8 cellular contexts compared by ENCODE assay signal in the genomic region with DNA sequence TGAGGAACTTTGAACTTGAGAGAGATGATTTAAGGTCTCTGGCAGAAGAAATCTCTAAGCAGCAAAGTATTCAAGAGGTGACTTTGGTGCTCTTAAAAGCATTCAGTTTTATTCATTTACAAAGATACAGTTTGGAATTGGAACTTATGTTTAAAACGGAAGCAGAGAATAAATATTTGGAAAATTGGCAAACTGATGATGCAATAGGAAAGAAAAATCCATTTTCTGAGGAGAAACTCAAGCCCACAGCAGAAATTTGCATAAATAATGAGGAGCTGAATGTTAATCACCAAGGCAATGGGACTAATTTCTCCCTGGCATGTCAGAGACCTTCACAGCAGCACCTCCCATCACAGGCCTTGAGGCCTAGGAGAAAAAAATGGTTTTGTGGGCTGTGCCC.
"Had no signal": no experiment of that assay in that cellular context is flagged by ENCODE, and none has a peak within 500 bp of the region (broad histone marks: within the 10 kb centered on the region; RNA-seq: fewer than 3 reads in every experiment).

No MANE protein-coding gene starts in this region.

- H3K27ac ChIP-seq: GM23248, KMS-11 had no signal

- H3K9ac ChIP-seq: GM23248, KMS-11 had no signal

- H3K36me3 ChIP-seq: HAP-1 had no signal

- ATAC-seq: HCT116 had no signal

- H3K4me2 ChIP-seq: KMS-11 had no signal

- H3K9me3 ChIP-seq: HAP-1 had no signal

- H3K4me3 ChIP-seq: GM23248, HAP-1 had no signal

- H2AFZ ChIP-seq: GM23248 had no signal

- DNase-seq: GM23248, GOT3, H7, KBM-7 had no signal

- H3K4me1 ChIP-seq: HAP-1 had no signal

- FAIRE-seq: HTR-8/SVneo had no signal
